1 cellular context compared by ENCODE assay signal in genomic region chr17:50189396-50190277, GRCh38.
TF ChIP-seq lines count a peak whose summit lies in the region.

No MANE protein-coding gene starts in this region.

TF ChIP-seq in K562, 482 proteins besides CTCF, POLR2A, EP300 and RAD21:
- TF ChIP-seq MAX (CRISPR knock-in tag; IDR thresholded peaks at IDR 0.05): 0 out of 2 replicates have a peak, but pooled peaks have one; percentile 22
- no peak for TF ChIP-seq PTTG1 (tag; IDR thresholded peaks at IDR 0.05; ENCODE audit: low read depth)
TF ChIP-seq in K562: peak in this region for 1.
